ENCODE assay signal across 28 cellular contexts in the genomic region with DNA sequence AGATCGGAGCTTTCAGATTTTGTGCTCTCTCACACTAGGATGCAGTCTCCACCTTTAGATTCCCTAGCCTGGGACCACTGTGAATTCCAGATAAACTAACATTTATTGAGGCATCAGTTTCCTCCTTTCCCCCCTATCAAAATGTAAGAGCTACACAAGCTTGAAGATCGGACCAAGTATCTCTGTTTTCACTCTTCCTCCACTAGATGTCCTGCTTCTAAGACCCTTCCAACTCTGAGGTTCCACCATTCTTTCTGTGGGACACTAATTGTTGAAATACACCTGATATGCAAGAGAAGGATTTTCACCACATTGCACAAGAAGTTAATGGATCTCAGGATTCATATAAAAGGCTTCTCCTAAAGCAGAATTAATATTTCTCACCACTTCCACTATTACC. TPM values are rescaled to one million over a fixed set of nuclear protein-coding genes. Genes with fewer than 3 reads are reported as not detected.
A peak's percentile ranks its signal among the peaks of the same experiment; 100 is the strongest.
DNase-seq lines count a peak whose midpoint lies in the region; ATAC-seq, FAIRE-seq and TF ChIP-seq lines count a peak whose summit lies in the region.
"Had no signal": no experiment of that assay in that cellular context is flagged by ENCODE, and none has a peak within 500 bp of the region (broad histone marks: within the 10 kb centered on the region; RNA-seq: fewer than 3 reads in every experiment).

No MANE protein-coding gene starts in this region.

- no peaks in the 10 kb centered on the region for H3K36me3 ChIP-seq in GM12878 (ENCODE audit: control insufficient read depth in 2 of 2, insufficient read depth in 2 of 2, low read length in 1 of 2)

- no peak for ATAC-seq in GM12878

- H3K4me2 ChIP-seq in GM12878 (ENCODE audit: control insufficient read depth, insufficient read depth) = no peak overlapping the region

- H4K20me1 ChIP-seq in GM12878 (ENCODE audit: control insufficient read depth, insufficient read depth) = no peaks in the 10 kb centered on the region

- peaks cover 0 to 2% of the 10 kb centered on the region in 2 experiments; a peak in 1 of 4 replicates for H3K27me3 ChIP-seq in GM12878 (replicated peaks in 1 of 2; ENCODE audit: control insufficient read depth in 2 of 2, insufficient read depth in 2 of 2, low read length in 1 of 2)

- TF ChIP-seq CTCF in NB4 (IDR thresholded peaks at IDR 0.05; ENCODE audit: low read depth, low read length) (no peak), GM12878 (IDR thresholded peaks at IDR 0.05 in 2 of 3, conservative IDR thresholded peaks at IDR 0.05 in 1 of 3; ENCODE audit: control insufficient read depth in 2 of 3, extremely low read depth in 1 of 3, insufficient read depth in 1 of 3, low read depth in 3 of 3, low read length in 3 of 3) (peak; percentile 2 to 9 (median 5); a peak in 1 of 6 replicates)

- no TSS peak for BruUV-seq in GM12878 (replicated peaks; lab: Mats Ljungman, UMichigan)

- H3K9me3 ChIP-seq in GM12878 (replicated peaks; ENCODE audit: control insufficient read depth, insufficient read depth, low read length) = no peaks in the 10 kb centered on the region

- in situ Hi-C loops in GM12878 (cut with MboI) = no loop called here

- no peak overlapping the region for H2AFZ ChIP-seq in GM12878 (ENCODE audit: control insufficient read depth, low read depth, low read length)

- H3K9ac ChIP-seq in GM12878 (ENCODE audit: control insufficient read depth, insufficient read depth, low read length) = no peak overlapping the region

- H3K27ac ChIP-seq in GM12878 (ENCODE audit: control insufficient read depth, insufficient read depth) = no peak overlapping the region
- H3K27ac ChIP-seq: SK-N-MC had no signal

- 27% methylated on average over 2 of the region's 2 CpGs for WGBS in GM12878 (ENCODE audit: insufficient coverage, insufficient replicate concordance, low lambda C conversion rate, missing lambda C conversion rate)

- H3K79me2 ChIP-seq in GM12878 (ENCODE audit: control insufficient read depth, insufficient read depth, low read length) = no peaks in the 10 kb centered on the region

- POLR2A ChIA-PET in GM12878 (lab: Charles Lee) = no interaction called here

- no peak for TF ChIP-seq RAD21 in GM12878 (IDR thresholded peaks at IDR 0.05; ENCODE audit: insufficient read depth, low read depth, low read length)

- intact Hi-C loops in GM12878 (cut with micrococcal nuclease; ENCODE audit: unreplicated experiment) = no loop called here

- FAIRE-seq in GM12878 (lab: Jason Lieb, UNC) = no peak
- no peak for FAIRE-seq in urothelium cell line (lab: Jason Lieb, UNC)
- FAIRE-seq: A204.1, GM18507, GM19239 had no signal

- H3K4me3 ChIP-seq in NB4 (ENCODE audit: low read depth, low read length) (no peak overlapping the region), GM12878 (no peak overlapping the region)
- H3K4me3 ChIP-seq: SK-N-MC had no signal

- SMC1A ChIA-PET in GM12878 (lab: Charles Lee; ENCODE audit: uncharacterized antibody, unreplicated experiment) = no interaction called here

- CTCF ChIA-PET in GM12878 (lab: Yijun Ruan, JAX) = interaction anchor here (0.6 kb wide), 1 partner anchor 92 kb away, joined by 3 read pairs; no protein-coding TSS in a partner anchor

- H3K4me1 ChIP-seq in GM12878 (ENCODE audit: control insufficient read depth, insufficient read depth, low read length) = no peaks in the 10 kb centered on the region

- RAD21 ChIA-PET in GM12878 (lab: Charles Lee; ENCODE audit: unreplicated experiment) = no interaction called here

- peak; percentile 34 for DNase-seq in NCI-H82 (lab: John Stamatoyannopoulos, UW)
- DNase-seq in NCI-H82 treated with DMSO at 0.1 percent for 48 hours (lab: John Stamatoyannopoulos, UW; ENCODE audit: unreplicated experiment) = no peak
- peak; percentile 19 for DNase-seq in NB4 (ENCODE audit: low read depth)
- DNase-seq in GM12878 (ENCODE audit: low read depth, low spot score) = no peak
- DNase-seq in ureter (ENCODE audit: low spot score) = no peak
- no peak for DNase-seq in activated CD8-positive, alpha-beta memory T cell treated with anti-CD3 and anti-CD28 coated beads, Interleukin-2, amount 50 U/mL, for 4 hours
- no peak for DNase-seq in urothelium cell line (ENCODE audit: low spot score)
- DNase-seq: CD4-positive, alpha-beta T cell; COR-L47; DMS79 treated with DMSO at 0.1 percent for 48 hours; NCI-H1048; NCI-H1436; NCI-H187 treated with DMSO at 0.1 percent for 48 hours; NCI-H2107; NCI-H2227 treated with DMSO at 0.1 percent for 48 hours; NCI-H510A; NK-92 treated with Interleukin-12 subunit alpha and Interleukin-12 subunit beta, amount 100 ng/mL, for 24 hours; Right ventricle myocardium superior; SW 1271; T-helper 2 cell had no signal

- TF ChIP-seq POLR2A in NB4 (IDR thresholded peaks at IDR 0.05; ENCODE audit: extremely low read depth, insufficient read length) (no peak), GM12878 (IDR thresholded peaks at IDR 0.05; ENCODE audit: low read depth, low read length) (no peak)

- no peak for TF ChIP-seq EP300 in GM12878 (IDR thresholded peaks at IDR 0.05; ENCODE audit: borderline replicate concordance in 1 of 2, control insufficient read depth in 1 of 2, low read depth in 2 of 2, low read length in 2 of 2)

TF ChIP-seq in GM12878, 131 proteins besides CTCF, POLR2A, EP300 and RAD21 (continues in another document):
- TF ChIP-seq NRF1 (conservative IDR thresholded peaks at IDR 0.05; ENCODE audit: low read depth, low read length) = no peak
- no peak for TF ChIP-seq TCF3 (IDR thresholded peaks at IDR 0.05; ENCODE audit: borderline replicate concordance, insufficient read depth, low read depth, low read length)
- TF ChIP-seq, protein P1, sequence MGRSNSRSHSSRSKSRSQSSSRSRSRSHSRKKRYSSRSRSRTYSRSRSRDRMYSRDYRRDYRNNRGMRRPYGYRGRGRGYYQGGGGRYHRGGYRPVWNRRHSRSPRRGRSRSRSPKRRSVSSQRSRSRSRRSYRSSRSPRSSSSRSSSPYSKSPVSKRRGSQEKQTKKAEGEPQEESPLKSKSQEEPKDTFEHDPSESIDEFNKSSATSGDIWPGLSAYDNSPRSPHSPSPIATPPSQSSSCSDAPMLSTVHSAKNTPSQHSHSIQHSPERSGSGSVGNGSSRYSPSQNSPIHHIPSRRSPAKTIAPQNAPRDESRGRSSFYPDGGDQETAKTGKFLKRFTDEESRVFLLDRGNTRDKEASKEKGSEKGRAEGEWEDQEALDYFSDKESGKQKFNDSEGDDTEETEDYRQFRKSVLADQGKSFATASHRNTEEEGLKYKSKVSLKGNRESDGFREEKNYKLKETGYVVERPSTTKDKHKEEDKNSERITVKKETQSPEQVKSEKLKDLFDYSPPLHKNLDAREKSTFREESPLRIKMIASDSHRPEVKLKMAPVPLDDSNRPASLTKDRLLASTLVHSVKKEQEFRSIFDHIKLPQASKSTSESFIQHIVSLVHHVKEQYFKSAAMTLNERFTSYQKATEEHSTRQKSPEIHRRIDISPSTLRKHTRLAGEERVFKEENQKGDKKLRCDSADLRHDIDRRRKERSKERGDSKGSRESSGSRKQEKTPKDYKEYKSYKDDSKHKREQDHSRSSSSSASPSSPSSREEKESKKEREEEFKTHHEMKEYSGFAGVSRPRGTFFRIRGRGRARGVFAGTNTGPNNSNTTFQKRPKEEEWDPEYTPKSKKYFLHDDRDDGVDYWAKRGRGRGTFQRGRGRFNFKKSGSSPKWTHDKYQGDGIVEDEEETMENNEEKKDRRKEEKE (IDR thresholded peaks at IDR 0.05) = no peak
- TF ChIP-seq SRF (IDR thresholded peaks at IDR 0.05; ENCODE audit: low read depth in 2 of 2, low read length in 2 of 2) = no peak
- TF ChIP-seq BCL11A (IDR thresholded peaks at IDR 0.05; ENCODE audit: low read depth, low read length) = no peak

RNA-seq across cellular contexts. Expression of a gene that starts 43.0 kb away (rescaled TPM):
- total RNA-seq in GM12878 (2013; cell fraction: nucleolus; rRNA removed) = not detected in 2 replicates
- total RNA-seq in GM12878 (2014; rRNA removed) (not detected in 2 replicates), GM12878 (2014; rRNA removed; fragmentation: Illumina TruSeq; extraction: Trizol) (not detected in 2 replicates), GM12878 (2021) (not detected in 2 replicates), ureter (not detected)
- polyA plus RNA-seq in GM12878 (2011; ENCODE audit: low read depth) = not detected
- polyA plus RNA-seq in GM12878 (2011; rRNA removed) (not detected in 2 replicates), GM12878 (2014; fragmentation: Illumina TruSeq; extraction: Trizol) (not detected in 2 replicates), GM12878 (2014; fragmentation: Nextera tagmentation; extraction: Ambion mirVana) (not detected), GM12878 (2014; rRNA removed) (not detected in 2 replicates), GM12878 (2016; fragmentation: Nextera tagmentation; extraction: Ambion mirVana) (not detected)
- polyA plus RNA-seq in GM12878 (2011; cell fraction: cytosol; rRNA removed) = not detected in 2 replicates
- not detected in 2 replicates for polyA plus RNA-seq in GM12878 (2011; cell fraction: nucleus; rRNA removed)
- not detected in 2 replicates for polyA plus RNA-seq in GM12878 (2012)
- polyA minus RNA-seq in GM12878 (2011; rRNA and poly(A)+ RNA removed) = not detected in 2 replicates
- not detected in 2 replicates for polyA minus RNA-seq in GM12878 (2011; cell fraction: cytosol; rRNA and poly(A)+ RNA removed)
- polyA minus RNA-seq in GM12878 (2011; cell fraction: nucleus; rRNA and poly(A)+ RNA removed) = not detected in 2 replicates
- total RNA-seq: CD4-positive, alpha-beta T cell; H4; MCF 10A; Right ventricle myocardium superior; RPMI7951 had no signal
- polyA plus RNA-seq: BJ had no signal

Comparison
In these comparisons a context has a peak if more than half of its experiments do, and no peak if none do; other contexts are left out.
1. DNase-seq: peak in NCI-H82 (single experiment) and NB4 (single experiment); none in NCI-H82 treated with DMSO at 0.1 percent for 48 hours (single experiment), GM12878 (single experiment), ureter (single experiment), activated CD8-positive, alpha-beta memory T cell treated with anti-CD3 and anti-CD28 coated beads, Interleukin-2, amount 50 U/mL, for 4 hours (single experiment) and urothelium cell line (single experiment).